28 cellular contexts compared by ENCODE assay signal in genomic region chr11:64805481-64805880, GRCh38. TPM values are rescaled to one million over a fixed set of nuclear protein-coding genes. Genes with fewer than 3 reads are reported as not detected.
"Had no signal": no experiment of that assay in that cellular context is flagged by ENCODE, and none has a peak within 500 bp of the region (broad histone marks: within the 10 kb centered on the region; RNA-seq: fewer than 3 reads in every experiment).

No MANE protein-coding gene starts in this region.

- ATAC-seq: activated T-cell treated with anti-CD3 and anti-CD28 coated beads, Interleukin-2, amount 50 U/mL, for 72 hours; left lung had no signal

- DNase-seq: activated CD4-positive, alpha-beta T cell treated with anti-CD3 and anti-CD28 coated beads for 1 hour; activated CD4-positive, alpha-beta T cell treated with anti-CD3 and anti-CD28 coated beads, Interleukin-2, amount 50 U/mL, for 1 hour; activated CD8-positive, alpha-beta memory T cell treated with anti-CD3 and anti-CD28 coated beads, Interleukin-2, amount 50 U/mL, for 48 hours; activated gamma-delta T cell treated with Interleukin-2 at 50 U/mL for 16 hours; activated T-cell treated with anti-CD3 and anti-CD28 coated beads, Interleukin-2, amount 50 U/mL, for 72 hours; adrenal gland; brain microvascular endothelial cell; caudate nucleus; dermis blood vessel endothelial cell; effector CD8-positive, alpha-beta T cell; erythroblast; foreskin fibroblast; immature natural killer cell; kidney glomerular epithelial cell; left lung; naive B cell; retina; spleen; stimulated activated CD4-positive, alpha-beta T cell treated with anti-CD3 and anti-CD28 coated beads, Interleukin-4, amount 100 ng/mL, for 1 hour; stimulated activated naive CD4-positive, alpha-beta T cell; testis had no signal

- H3K36me3 ChIP-seq: vagina had no signal

- H3K27me3 ChIP-seq: adrenal gland, ascending aorta, brain microvascular endothelial cell, left lung, spleen, testis, vagina had no signal

- H3K27me3 Mint-ChIP-seq: activated naive CD4-positive, alpha-beta T cell treated with anti-CD3 and anti-CD28 coated beads, Interleukin-2, amount 50 U/mL, for 24 hours; naive B cell; progenitor cell of endocrine pancreas; type B pancreatic cell had no signal

- H3K4me3 Mint-ChIP-seq: activated naive CD4-positive, alpha-beta T cell treated with anti-CD3 and anti-CD28 coated beads, Interleukin-2, amount 50 U/mL, for 24 hours; activated T-cell treated with anti-CD3 and anti-CD28 coated beads, Interleukin-2, amount 50 U/mL, for 72 hours had no signal

- H3K4me3 ChIP-seq: adrenal gland, ascending aorta, left lung, lung, spleen, testis, vagina had no signal

- H3K27ac Mint-ChIP-seq: activated naive CD4-positive, alpha-beta T cell treated with anti-CD3 and anti-CD28 coated beads, Interleukin-2, amount 50 U/mL, for 24 hours; activated T-cell treated with anti-CD3 and anti-CD28 coated beads, Interleukin-2, amount 50 U/mL, for 72 hours; progenitor cell of endocrine pancreas; type B pancreatic cell had no signal

- H3K36me3 Mint-ChIP-seq: type B pancreatic cell had no signal

- H3K9me3 ChIP-seq: adrenal gland, ascending aorta, left lung, spleen, testis, vagina had no signal

- H3K27ac ChIP-seq: adrenal gland, brain microvascular endothelial cell, left lung, testis, vagina had no signal

- H3K9me3 Mint-ChIP-seq: activated naive CD4-positive, alpha-beta T cell treated with anti-CD3 and anti-CD28 coated beads, Interleukin-2, amount 50 U/mL, for 24 hours; activated T-cell treated with anti-CD3 and anti-CD28 coated beads, Interleukin-2, amount 50 U/mL, for 72 hours; immature natural killer cell; naive B cell; type B pancreatic cell had no signal

RNA-seq across cellular contexts. Expression of gene CDC42BPG, which starts 39.0 kb away (rescaled TPM):
- total RNA-seq: ascending aorta had no signal

RNA-seq across cellular contexts. Expression of gene PYGM, which starts 45.7 kb away (rescaled TPM):
- total RNA-seq: glomerular endothelial cell had no signal
